Comparison of ENCODE assay signal across 21 cellular contexts in genomic region chrX:108347800-108348199, GRCh38.
DNase-seq lines count a peak whose midpoint lies in the region; ATAC-seq and TF ChIP-seq lines count a peak whose summit lies in the region.
"Had no signal": no experiment of that assay in that cellular context is flagged by ENCODE, and none has a peak within 500 bp of the region (broad histone marks: within the 10 kb centered on the region; RNA-seq: fewer than 3 reads in every experiment).

No MANE protein-coding gene starts in this region.

- no peaks in the 10 kb centered on the region for H3F3A ChIP-seq in GM23338 (replicated peaks; ENCODE audit: low read depth)

- H3K4me3 Mint-ChIP-seq in GM23338 (peak overlapping the region; percentile 28; the same call in 1 of the 3 replicates), endodermal cell (no peak overlapping the region)
- H3K4me3 Mint-ChIP-seq in activated naive CD4-positive, alpha-beta T cell treated with anti-CD3 and anti-CD28 coated beads, Interleukin-2, amount 10 ng/mL, durations not matched to agents 7 days and 5 days, result no peak overlapping the region
- H3K4me3 Mint-ChIP-seq: activated T-cell treated with anti-CD3 and anti-CD28 coated beads, Interleukin-2, amount 50 U/mL, for 72 hours; CD8-positive, alpha-beta T cell had no signal

- no peak overlapping the region for H3K9ac ChIP-seq in endodermal cell (ENCODE audit: extremely low read depth, low read length, poor library complexity, severe bottlenecking)

- no peaks in the 10 kb centered on the region for H3K79me2 ChIP-seq in GM23338 (replicated peaks; ENCODE audit: insufficient read depth)

- peak; percentile 97 for ATAC-seq in GM23338
- ATAC-seq: activated naive CD4-positive, alpha-beta T cell treated with anti-CD3 and anti-CD28 coated beads, Interleukin-2, amount 50 U/mL, for 72 hours; activated T-cell treated with anti-CD3 and anti-CD28 coated beads, Interleukin-2, amount 50 U/mL, for 72 hours; CD8-positive, alpha-beta T cell; foreskin keratinocyte; left lung; mucosa of descending colon; right cardiac atrium had no signal

- no peak for TF ChIP-seq CTCF in GM23338 (conservative IDR thresholded peaks at IDR 0.05; ENCODE audit: low read depth in 2 of 2)
- TF ChIP-seq CTCF in endodermal cell (conservative IDR thresholded peaks at IDR 0.05), result no peak
- TF ChIP-seq CTCF in uterus (IDR thresholded peaks at IDR 0.05), result no peak

- H3K27me3 ChIP-seq in GM23338 (ENCODE audit: insufficient read depth) (no peaks in the 10 kb centered on the region), endodermal cell (ENCODE audit: control insufficient read depth, insufficient read depth, low read length, poor library complexity, severe bottlenecking) (no peaks in the 10 kb centered on the region), uterus (no peaks in the 10 kb centered on the region)
- H3K27me3 ChIP-seq: foreskin keratinocyte, left lung had no signal

- H3K27ac Mint-ChIP-seq in GM23338, result peak overlapping the region; percentile 67; the same call in 1 of the 2 replicates
- H3K27ac Mint-ChIP-seq in endodermal cell, result peak overlapping the region; percentile 94
- no peak overlapping the region for H3K27ac Mint-ChIP-seq in activated naive CD4-positive, alpha-beta T cell treated with anti-CD3 and anti-CD28 coated beads, Interleukin-2, amount 10 ng/mL, durations not matched to agents 7 days and 5 days
- H3K27ac Mint-ChIP-seq: activated T-cell treated with anti-CD3 and anti-CD28 coated beads, Interleukin-2, amount 50 U/mL, for 72 hours; CD8-positive, alpha-beta T cell had no signal

- H3K36me3 Mint-ChIP-seq in GM23338 (ENCODE audit: low read depth) (no peaks in the 10 kb centered on the region), endodermal cell (ENCODE audit: low read depth) (peaks cover 19% of the 10 kb centered on the region)
- no peaks in the 10 kb centered on the region for H3K36me3 Mint-ChIP-seq in activated naive CD4-positive, alpha-beta T cell treated with anti-CD3 and anti-CD28 coated beads, Interleukin-2, amount 10 ng/mL, durations not matched to agents 7 days and 5 days
- H3K36me3 Mint-ChIP-seq: activated naive CD4-positive, alpha-beta T cell treated with anti-CD3 and anti-CD28 coated beads, Interleukin-2, amount 50 U/mL, for 72 hours; CD8-positive, alpha-beta T cell had no signal

- H3K27ac ChIP-seq in GM23338 (ENCODE audit: low read depth) (no peak overlapping the region), endodermal cell (ENCODE audit: low read depth, low read length) (peak overlapping the region; percentile 66), uterus (no peak overlapping the region)
- H3K27ac ChIP-seq: foreskin keratinocyte, left lung had no signal

- no peak overlapping the region for H3K4me3 ChIP-seq in GM23338
- H3K4me3 ChIP-seq in endodermal cell (ENCODE audit: low read length), result no peak overlapping the region
- H3K4me3 ChIP-seq in uterus, result no peak overlapping the region
- H3K4me3 ChIP-seq: left lung, mucosa of descending colon had no signal

- 60% methylated on average over 1 of the region's 3 CpGs; no CpG with 5 or more reads in 1 of the 2 experiments for WGBS in endodermal cell (ENCODE audit: insufficient coverage in 1 of 2, insufficient read length in 1 of 2), 2 experiments

- H3K27me3 Mint-ChIP-seq in GM23338 (ENCODE audit: insufficient read depth, low read depth, poor library complexity), result no peaks in the 10 kb centered on the region
- no peaks in the 10 kb centered on the region for H3K27me3 Mint-ChIP-seq in endodermal cell (ENCODE audit: insufficient read depth)
- H3K27me3 Mint-ChIP-seq in activated naive CD4-positive, alpha-beta T cell treated with anti-CD3 and anti-CD28 coated beads, Interleukin-2, amount 10 ng/mL, durations not matched to agents 7 days and 5 days, result no peaks in the 10 kb centered on the region

- H3K9me3 Mint-ChIP-seq in GM23338, result no peaks in the 10 kb centered on the region
- no peaks in the 10 kb centered on the region for H3K9me3 Mint-ChIP-seq in endodermal cell
- H3K9me3 Mint-ChIP-seq in activated naive CD4-positive, alpha-beta T cell treated with anti-CD3 and anti-CD28 coated beads, Interleukin-2, amount 10 ng/mL, durations not matched to agents 7 days and 5 days, result no peaks in the 10 kb centered on the region
- H3K9me3 Mint-ChIP-seq: activated naive CD4-positive, alpha-beta T cell treated with anti-CD3 and anti-CD28 coated beads, Interleukin-2, amount 50 U/mL, for 72 hours; activated T-cell treated with anti-CD3 and anti-CD28 coated beads, Interleukin-2, amount 50 U/mL, for 72 hours; CD8-positive, alpha-beta T cell had no signal

- H3K4me1 ChIP-seq in GM23338 (ENCODE audit: insufficient read depth) (peaks cover 26% of the 10 kb centered on the region), endodermal cell (ENCODE audit: control insufficient read depth, insufficient read depth, low read length) (peaks cover 11% of the 10 kb centered on the region), uterus (no peaks in the 10 kb centered on the region)
- H3K4me1 ChIP-seq: left lung had no signal

- no peak overlapping the region for H3K4me2 ChIP-seq in GM23338

- intact Hi-C loops in uterus (cut with DNase I; ENCODE audit: low total_unique reads), result no loop called here

- no peak overlapping the region for H2AFZ ChIP-seq in GM23338

- H3K9me2 ChIP-seq in GM23338 (ENCODE audit: insufficient read depth), result no peaks in the 10 kb centered on the region

- H3K36me3 ChIP-seq in GM23338 (ENCODE audit: insufficient read depth) (no peaks in the 10 kb centered on the region), endodermal cell (ENCODE audit: control insufficient read depth, insufficient read depth, low read length) (no peaks in the 10 kb centered on the region), uterus (no peaks in the 10 kb centered on the region)
- H3K36me3 ChIP-seq: left lung had no signal

- TF ChIP-seq POLR2A in uterus (IDR thresholded peaks at IDR 0.05), result no peak

- no peaks in the 10 kb centered on the region for H4K20me1 ChIP-seq in GM23338 (replicated peaks; ENCODE audit: insufficient read depth)

- CTCF ChIA-PET in activated naive CD4-positive, alpha-beta T cell treated with anti-CD3 and anti-CD28 coated beads, Interleukin-2, amount 10 ng/mL, durations not matched to agents 7 days and 5 days (lab: Charles Lee), result interaction anchor here (0.5 kb wide), 1 partner anchor 1035 kb away, joined by 3 read pairs; no protein-coding TSS in a partner anchor

- no peaks in the 10 kb centered on the region for H3K9me3 ChIP-seq in endodermal cell (ENCODE audit: control insufficient read depth, low read length)
- no peaks in the 10 kb centered on the region for H3K9me3 ChIP-seq in uterus
- H3K9me3 ChIP-seq: left lung, mucosa of descending colon had no signal

- peaks cover 58% of the 10 kb centered on the region for H3K4me1 Mint-ChIP-seq in GM23338
- H3K4me1 Mint-ChIP-seq in endodermal cell, result peaks cover 75% of the 10 kb centered on the region
- no peaks in the 10 kb centered on the region for H3K4me1 Mint-ChIP-seq in activated naive CD4-positive, alpha-beta T cell treated with anti-CD3 and anti-CD28 coated beads, Interleukin-2, amount 10 ng/mL, durations not matched to agents 7 days and 5 days

- DNase-seq in GM23338 (ENCODE audit: low spot score) (peak; percentile 38), NCI-H1930 (lab: John Stamatoyannopoulos, UW) (peak; percentile 36 to 39), endodermal cell (peak; percentile 79), myocyte (ENCODE audit: low read depth) (peak; percentile 5), uterus (no peak), foreskin melanocyte (no peak)
- DNase-seq in activated naive CD4-positive, alpha-beta T cell treated with anti-CD3 and anti-CD28 coated beads, Interleukin-2, amount 10 ng/mL, durations not matched to agents 7 days and 5 days, result no peak
- DNase-seq: activated CD8-positive, alpha-beta memory T cell treated with anti-CD3 and anti-CD28 coated beads for 24 hours; activated T-cell treated with anti-CD3 and anti-CD28 coated beads, Interleukin-2, amount 50 U/mL, for 72 hours; CD8-positive, alpha-beta T cell; DMS79 treated with DMSO at 0.1 percent for 48 hours; foreskin keratinocyte; Karpas-422; left lung; mucosa of descending colon; NCI-H1105 treated with DMSO at 0.1 percent for 48 hours; NCI-H226; occipital lobe; right cardiac atrium; T1000 had no signal

TF ChIP-seq in GM23338, 12 proteins besides CTCF, POLR2A, EP300 and RAD21 (continues in another document):
- TF ChIP-seq EZH2phosphoT487 (IDR thresholded peaks at IDR 0.05; ENCODE audit: unreplicated experiment), result no peak

Comparison
In these comparisons a context has a peak if more than half of its experiments do, and no peak if none do; other contexts are left out.
1. DNase-seq: peak in GM23338 (single experiment), NCI-H1930 (2 of 2), endodermal cell (single experiment) and myocyte (single experiment); none in uterus (0 of 2), activated naive CD4-positive, alpha-beta T cell treated with anti-CD3 and anti-CD28 coated beads, Interleukin-2, amount 10 ng/mL, durations not matched to agents 7 days and 5 days (single experiment) and foreskin melanocyte (single experiment).